8 cellular contexts compared by ENCODE assay signal in genomic region chr2:174039551-174040416, GRCh38.
DNase-seq lines count a peak whose midpoint lies in the region; ATAC-seq and TF ChIP-seq lines count a peak whose summit lies in the region.

No MANE protein-coding gene starts in this region.

- no peaks in the 10 kb centered on the region for H3K9me2 ChIP-seq in Karpas-422 (replicated peaks; ENCODE audit: insufficient read depth, low read length)

- H3K27ac ChIP-seq in Karpas-422 (ENCODE audit: low read length) (no peak overlapping the region), osteoblast (ENCODE audit: low read depth, low read length) (peak overlapping the region; percentile 73), testis (peak overlapping the region; percentile 63 to 81)

- ATAC-seq in GM21825 (IDR thresholded peaks at IDR 0.05; ENCODE audit: unreplicated experiment): peak; percentile 81

- no peaks in the 10 kb centered on the region for H3K36me3 ChIP-seq in Karpas-422 (ENCODE audit: insufficient read depth, low read length)
- no peaks in the 10 kb centered on the region for H3K36me3 ChIP-seq in osteoblast (ENCODE audit: insufficient read depth, low read length)
- no peaks in the 10 kb centered on the region for H3K36me3 ChIP-seq in testis (ENCODE audit: low read depth, missing control alignments)

- H3K4me3 ChIP-seq in Karpas-422 (ENCODE audit: low read length) (peak overlapping the region; percentile 8; the same call in 1 of the 2 replicates), osteoblast (ENCODE audit: insufficient read depth, low read length) (peak overlapping the region; percentile 30), testis (no peak overlapping the region)

- no peak for TF ChIP-seq POLR2A in testis (IDR thresholded peaks at IDR 0.05)

- H4K20me1 ChIP-seq in Karpas-422 (ENCODE audit: insufficient read depth, low read depth, low read length) (no peaks in the 10 kb centered on the region), osteoblast (ENCODE audit: insufficient read depth, low read length) (no peaks in the 10 kb centered on the region)

- intact Hi-C loops in testis (cut with DNase I; ENCODE audit: low total_unique reads): no loop called here

- H2AFZ ChIP-seq in Karpas-422 (ENCODE audit: low read length): peak overlapping the region; percentile 95
- peak overlapping the region; percentile 86 for H2AFZ ChIP-seq in osteoblast (ENCODE audit: low read length)

- H3K79me2 ChIP-seq in Karpas-422 (ENCODE audit: low read length) (no peaks in the 10 kb centered on the region), osteoblast (ENCODE audit: insufficient read depth, low read length) (no peaks in the 10 kb centered on the region)

- WGBS in testis, 2 donors: 25 to 27% methylated on average over 16 of the region's 16 CpGs

- H3K27me3 ChIP-seq in Karpas-422 (ENCODE audit: low read length) (no peaks in the 10 kb centered on the region), osteoblast (ENCODE audit: insufficient read depth, low read length) (no peaks in the 10 kb centered on the region), testis (no peaks in the 10 kb centered on the region)

- H3K4me1 ChIP-seq in Karpas-422 (ENCODE audit: low read length): peaks cover 9% of the 10 kb centered on the region
- H3K4me1 ChIP-seq in osteoblast (ENCODE audit: insufficient read depth, low read length): peaks cover 28% of the 10 kb centered on the region
- H3K4me1 ChIP-seq in testis: peaks cover 16% of the 10 kb centered on the region

- H3K9ac ChIP-seq in Karpas-422 (ENCODE audit: low read length): peak overlapping the region; percentile 35

- DNase-seq in ELR (ENCODE audit: low read depth) (peak; percentile 99), Karpas-422 (peak; percentile 96), SIG-M5 treated with dmso at 0.1 percent for 504 hours (lab: John Stamatoyannopoulos, UW; ENCODE audit: unreplicated experiment) (peak; percentile 100), germinal center (ENCODE audit: low spot score) (peak; percentile 82), osteoblast (ENCODE audit: insufficient read length, low spot score, missing footprints) (peak; percentile 97), testis (peak; percentile 95)
- DNase-seq in activated naive CD4-positive, alpha-beta T cell treated with Interleukin-2 at 50 U/mL for 16 hours: peak; percentile 83

- TF ChIP-seq CTCF in osteoblast (IDR thresholded peaks at IDR 0.05; ENCODE audit: extremely low read depth, low read depth, low read length) (peak; percentile 94), testis (IDR thresholded peaks at IDR 0.05) (peak; percentile 72 to 86 (median 82))

- H3K4me2 ChIP-seq in Karpas-422 (ENCODE audit: low read depth, low read length, poor library complexity, severe bottlenecking) (peak overlapping the region; percentile 33), osteoblast (ENCODE audit: insufficient read depth, low read length) (peak overlapping the region; percentile 65)

- H3K9me3 ChIP-seq in Karpas-422 (ENCODE audit: low read length): no peaks in the 10 kb centered on the region
- H3K9me3 ChIP-seq in osteoblast (ENCODE audit: low read depth, low read length): no peaks in the 10 kb centered on the region
- no peaks in the 10 kb centered on the region for H3K9me3 ChIP-seq in testis

Comparison
In these comparisons a context has a peak if more than half of its experiments do, and no peak if none do; other contexts are left out.
1. H3K4me3 ChIP-seq: peak in Karpas-422 (single experiment) and osteoblast (single experiment); none in testis (0 of 2).
2. Peak in every context shown above with its lines, with median percentiles within 50 percentile points of each other: DNase-seq.